Comparison of ENCODE assay signal across 8 cellular contexts in the genomic region with DNA sequence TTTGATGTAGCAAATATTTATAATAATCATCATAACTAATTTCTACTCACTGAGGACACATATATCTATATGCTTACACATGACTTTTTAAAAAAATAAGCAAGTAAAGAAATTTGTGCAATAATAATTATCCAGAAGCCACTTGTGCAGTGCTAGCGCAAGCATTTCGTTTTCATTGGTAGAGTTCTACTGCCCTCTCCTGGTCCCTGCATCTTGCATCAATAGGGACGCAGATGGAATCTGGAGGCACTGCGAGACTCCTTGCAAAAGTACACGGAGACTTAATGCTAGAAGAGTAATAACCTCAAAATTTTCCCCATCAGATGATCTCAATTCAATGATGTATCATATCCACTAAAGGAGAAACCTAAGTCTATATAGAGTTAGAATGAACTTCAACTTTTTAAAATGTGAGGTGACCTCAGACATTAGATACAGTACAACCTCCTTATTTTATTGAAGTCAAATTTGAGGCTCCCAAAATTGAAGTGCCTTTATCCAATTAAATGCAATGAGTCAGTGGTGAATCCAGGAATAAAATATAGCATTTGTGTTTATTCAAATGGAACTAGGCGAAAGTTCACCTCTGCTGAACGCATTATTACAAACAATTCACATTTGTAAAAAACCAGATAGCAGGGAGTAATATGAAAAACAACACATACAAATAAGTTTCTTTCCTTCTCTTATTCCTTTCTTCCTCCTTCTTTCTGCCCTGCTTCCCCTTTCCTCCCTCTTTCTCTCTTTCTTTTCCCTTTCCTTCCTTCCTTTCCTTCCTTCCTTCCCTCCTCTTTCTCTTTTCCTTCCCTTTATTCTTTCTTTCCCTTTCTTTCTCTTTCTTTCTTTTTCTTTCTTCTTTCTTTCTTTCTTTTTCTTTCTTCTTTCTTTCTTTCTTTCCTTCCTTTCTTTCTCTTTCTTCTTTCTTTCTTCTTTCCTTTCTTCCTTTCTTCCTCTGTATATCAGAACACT.
DNase-seq lines count a peak whose midpoint lies in the region; ATAC-seq, FAIRE-seq and TF ChIP-seq lines count a peak whose summit lies in the region.

No MANE protein-coding gene starts in this region.

- POLR2A ChIA-PET in A673 (lab: Charles Lee; ENCODE audit: low non-redundant PET) = no interaction called here

- no peaks in the 10 kb centered on the region for H3K79me2 ChIP-seq in SU-DHL-6 (ENCODE audit: insufficient read depth, low read length)

- H3K9me2 ChIP-seq in SU-DHL-6 (replicated peaks; ENCODE audit: insufficient read depth, low read length) = no peaks in the 10 kb centered on the region

- intact Hi-C loops in A673 (cut with micrococcal nuclease; ENCODE audit: unreplicated experiment) = loop anchor here (5.0 to 10.0 kb wide), 6 partner anchors 150 to 1658 kb away; a partner anchor contains a TSS

- H3K27me3 ChIP-seq in A673 (replicated peaks; ENCODE audit: insufficient read depth, low read depth, low read length, poor library complexity) = no peaks in the 10 kb centered on the region
- H3K27me3 ChIP-seq in SU-DHL-6 (ENCODE audit: low read length) = no peaks in the 10 kb centered on the region

- ATAC-seq in HG02759 (IDR thresholded peaks at IDR 0.05; ENCODE audit: unreplicated experiment) = peak; percentile 91

- H3K36me3 ChIP-seq in A673 (ENCODE audit: insufficient read depth, low read length, poor library complexity, severe bottlenecking) (no peaks in the 10 kb centered on the region), SU-DHL-6 (ENCODE audit: low read length) (no peaks in the 10 kb centered on the region)

- DNase-seq in A673 (ENCODE audit: low spot score) (peak; percentile 91), GM12892 (ENCODE audit: insufficient read length) (no peak), NCI-H1105 (lab: John Stamatoyannopoulos, UW) (peak; percentile 36), brain pericyte (ENCODE audit: low read depth, low spot score) (peak; percentile 47)
- peak; percentile 2 to 17 (median 10) for DNase-seq in stimulated activated CD4-positive, alpha-beta T cell treated with anti-CD3 and anti-CD28 coated beads, Interleukin-1b, Interleukin-23, amount 100 ng/mL, for 24 hours (ENCODE audit: low read depth in 4 of 4, low spot score in 1 of 4)

- no peak overlapping the region for H2AFZ ChIP-seq in SU-DHL-6 (ENCODE audit: low read depth, low read length, severe bottlenecking)

- peak; percentile 81 for FAIRE-seq in GM12892 (lab: Jason Lieb, UNC)
- FAIRE-seq in islet of Langerhans (lab: Jason Lieb, UNC) = peak; percentile 95

- H3K27ac ChIP-seq in A673 (ENCODE audit: low read depth, low read length, poor library complexity, severe bottlenecking) = no peak overlapping the region
- H3K27ac ChIP-seq in SU-DHL-6 (ENCODE audit: low read depth, low read length) = no peak overlapping the region

- CTCF ChIA-PET in A673 (lab: Charles Lee) = interaction anchor here (0.6 kb wide), 1 partner anchor 490 kb away, joined by 4 read pairs; no protein-coding TSS in a partner anchor

- no peaks in the 10 kb centered on the region for H4K20me1 ChIP-seq in SU-DHL-6 (ENCODE audit: low read depth, low read length)

- no peak overlapping the region for H3K9ac ChIP-seq in SU-DHL-6 (ENCODE audit: low read length)

- no peaks in the 10 kb centered on the region for H3K9me3 ChIP-seq in A673 (ENCODE audit: low read depth, low read length, poor library complexity, severe bottlenecking)
- H3K9me3 ChIP-seq in SU-DHL-6 (ENCODE audit: insufficient read depth, low read length) = no peaks in the 10 kb centered on the region

- TF ChIP-seq CTCF in A673 (conservative IDR thresholded peaks at IDR 0.05; ENCODE audit: low read depth, low read length) (peak; percentile 92), SU-DHL-6 (IDR thresholded peaks at IDR 0.05; ENCODE audit: insufficient read depth, low read length, poor library complexity, severe bottlenecking) (peak; percentile 22)

- TF ChIP-seq POLR2A in GM12892 (IDR thresholded peaks at IDR 0.05; ENCODE audit: low read depth, low read length) = no peak

- H3K4me3 ChIP-seq in A673 (ENCODE audit: low read depth, low read length, poor library complexity, severe bottlenecking) (no peak overlapping the region), SU-DHL-6 (ENCODE audit: insufficient read depth, low read length, poor library complexity, severe bottlenecking) (no peak overlapping the region)

- no peak overlapping the region for H3K4me2 ChIP-seq in SU-DHL-6 (ENCODE audit: low read depth, low read length, poor library complexity, severe bottlenecking)

- no peaks in the 10 kb centered on the region for H3F3A ChIP-seq in SU-DHL-6 (ENCODE audit: insufficient read depth)

- H3K4me1 ChIP-seq in A673 (ENCODE audit: insufficient read depth, low read length, poor library complexity, severe bottlenecking) = no peaks in the 10 kb centered on the region

- BruUV-seq in A673 (replicated peaks; lab: Mats Ljungman, UMichigan) = no TSS peak
